1 cellular context compared by ENCODE assay signal in the genomic region with DNA sequence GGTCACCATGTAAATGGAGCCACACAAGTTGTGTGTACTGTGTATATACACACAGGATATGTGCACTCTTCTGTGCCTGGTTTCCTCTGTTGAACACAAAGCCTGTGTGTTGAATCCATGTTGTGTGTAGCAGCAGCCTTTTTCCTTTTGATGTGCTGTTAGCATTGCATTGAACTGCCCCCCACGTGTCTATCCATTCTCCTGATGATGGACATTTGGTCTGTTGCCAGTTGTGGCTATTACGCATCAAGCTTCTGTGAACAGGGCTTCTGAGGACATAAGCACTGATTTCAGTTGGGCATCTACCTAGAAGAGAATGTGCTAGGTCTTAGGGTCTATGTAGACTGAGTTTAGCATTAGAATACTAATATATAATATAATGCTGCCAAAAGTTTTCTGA.
A peak's percentile ranks its signal among the peaks of the same experiment; 100 is the strongest.
TF ChIP-seq lines count a peak whose summit lies in the region.

No MANE protein-coding gene starts in this region.

TF ChIP-seq in K562, 482 proteins besides CTCF, POLR2A, EP300 and RAD21 (continued from another document and continues in another):
- TF ChIP-seq, protein P1, sequence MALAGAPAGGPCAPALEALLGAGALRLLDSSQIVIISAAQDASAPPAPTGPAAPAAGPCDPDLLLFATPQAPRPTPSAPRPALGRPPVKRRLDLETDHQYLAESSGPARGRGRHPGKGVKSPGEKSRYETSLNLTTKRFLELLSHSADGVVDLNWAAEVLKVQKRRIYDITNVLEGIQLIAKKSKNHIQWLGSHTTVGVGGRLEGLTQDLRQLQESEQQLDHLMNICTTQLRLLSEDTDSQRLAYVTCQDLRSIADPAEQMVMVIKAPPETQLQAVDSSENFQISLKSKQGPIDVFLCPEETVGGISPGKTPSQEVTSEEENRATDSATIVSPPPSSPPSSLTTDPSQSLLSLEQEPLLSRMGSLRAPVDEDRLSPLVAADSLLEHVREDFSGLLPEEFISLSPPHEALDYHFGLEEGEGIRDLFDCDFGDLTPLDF (CRISPR knock-in tag; IDR thresholded peaks at IDR 0.05), result 0 out of 2 replicates have a peak, but pooled peaks have one; percentile 26
- TF ChIP-seq NFIX (CRISPR knock-in tag; IDR thresholded peaks at IDR 0.05; ENCODE audit: low read depth) (0 out of 2 replicates have a peak, but pooled peaks have one; percentile 23), MCM5 (IDR thresholded peaks at IDR 0.05; ENCODE audit: low read depth) (no peak), ETV1 (tag; conservative IDR thresholded peaks at IDR 0.05; ENCODE audit: low read depth) (no peak), JUND (IDR thresholded peaks at IDR 0.05; ENCODE audit: borderline replicate concordance, low read depth, low read length) (no peak), JUND (tag; IDR thresholded peaks at IDR 0.05; ENCODE audit: borderline replicate concordance, low read depth, low read length) (no peak), SMARCA4 (IDR thresholded peaks at IDR 0.05) (peak; percentile 36; the same call in 1 of the 2 replicates), HDGF (IDR thresholded peaks at IDR 0.05) (no peak), ZNF143 (CRISPR knock-in tag; IDR thresholded peaks at IDR 0.05) (no peak), PKNOX1 (IDR thresholded peaks at IDR 0.05) (peak; percentile 70), SMAD4 (CRISPR knock-in tag; conservative IDR thresholded peaks at IDR 0.05) (peak; percentile 62; the same call in 1 of the 2 replicates), CREM (IDR thresholded peaks at IDR 0.05; ENCODE audit: low read depth) (peak; percentile 40), BHLHE40 (IDR thresholded peaks at IDR 0.05; ENCODE audit: low read length) (peak; percentile 69), BCOR (IDR thresholded peaks at IDR 0.05) (no peak; the same call in 1 of the 2 replicates), ZNF175 (CRISPR knock-in tag; IDR thresholded peaks at IDR 0.05; ENCODE audit: low read depth) (0 out of 2 replicates have a peak, but pooled peaks have one; percentile 46), ZNF311 (CRISPR knock-in tag; IDR thresholded peaks at IDR 0.05) (no peak), CREB1 (IDR thresholded peaks at IDR 0.05) (0 out of 2 replicates have a peak, but pooled peaks have one; percentile 29), CREB1 (CRISPR knock-in tag; IDR thresholded peaks at IDR 0.05) (no peak), ZNF408 (CRISPR knock-in tag; IDR thresholded peaks at IDR 0.05; ENCODE audit: low read depth) (no peak), DACH1 (IDR thresholded peaks at IDR 0.05; ENCODE audit: partially characterized antibody) (no peak), EHMT2 (IDR thresholded peaks at IDR 0.05) (peak; percentile 24; the same call in 1 of the 2 replicates), NFIC (IDR thresholded peaks at IDR 0.05) (peak; percentile 96), DPF2 (IDR thresholded peaks at IDR 0.05) (peak; percentile 34; the same call in 1 of the 2 replicates), ZNF518B (CRISPR knock-in tag; IDR thresholded peaks at IDR 0.05) (no peak), TEAD1 (CRISPR knock-in tag; IDR thresholded peaks at IDR 0.05) (peak in 1 of 2 experiments; percentile 65; a peak in 1 of 4 replicates), ZNF133 (CRISPR knock-in tag; IDR thresholded peaks at IDR 0.05) (no peak), HDAC1 (IDR thresholded peaks at IDR 0.05) (peak in 1 of 2 experiments; percentile 56; a peak in 1 of 4 replicates), FOXK2 (conservative IDR thresholded peaks at IDR 0.05 in 1 of 2, IDR thresholded peaks at IDR 0.05 in 1 of 2; ENCODE audit: low read depth in 2 of 2) (0 out of 4 replicates have a peak, but pooled peaks of 1 of the 2 experiments have one; percentile 34), ZBTB1 (CRISPR knock-in tag; IDR thresholded peaks at IDR 0.05; ENCODE audit: borderline replicate concordance, low read depth) (no peak), ESRRA (IDR thresholded peaks at IDR 0.05; ENCODE audit: borderline replicate concordance, low read depth) (no peak), PHF20 (IDR thresholded peaks at IDR 0.05; ENCODE audit: partially characterized antibody) (no peak), ARID1B (IDR thresholded peaks at IDR 0.05) (peak; percentile 12; the same call in 1 of the 2 replicates), GATAD2A (IDR thresholded peaks at IDR 0.05) (0 out of 2 replicates have a peak, but pooled peaks have one; percentile 47), ZNF507 (tag; conservative IDR thresholded peaks at IDR 0.05) (no peak), BDP1 (IDR thresholded peaks at IDR 0.05; ENCODE audit: insufficient read depth, insufficient read length) (no peak), ZFP36 (IDR thresholded peaks at IDR 0.05; ENCODE audit: low read depth, low read length, partially characterized antibody) (no peak), ZNF785 (CRISPR knock-in tag; IDR thresholded peaks at IDR 0.05) (no peak), FOXM1 (IDR thresholded peaks at IDR 0.05; ENCODE audit: low read depth) (no peak), FOXM1 (CRISPR knock-in tag; IDR thresholded peaks at IDR 0.05; ENCODE audit: low read depth) (no peak), ZSCAN32 (CRISPR knock-in tag; IDR thresholded peaks at IDR 0.05) (no peak), FOXA3 (CRISPR knock-in tag; conservative IDR thresholded peaks at IDR 0.05 in 1 of 2, IDR thresholded peaks at IDR 0.05 in 1 of 2) (0 out of 4 replicates have a peak, but pooled peaks of 1 of the 2 experiments have one; percentile 32), BRD9 (IDR thresholded peaks at IDR 0.05; ENCODE audit: low read depth, partially characterized antibody) (no peak), TRIM24 (IDR thresholded peaks at IDR 0.05) (0 out of 4 replicates have a peak, but pooled peaks of 1 of the 2 experiments have one; percentile 22)
- TF ChIP-seq, protein P2, sequence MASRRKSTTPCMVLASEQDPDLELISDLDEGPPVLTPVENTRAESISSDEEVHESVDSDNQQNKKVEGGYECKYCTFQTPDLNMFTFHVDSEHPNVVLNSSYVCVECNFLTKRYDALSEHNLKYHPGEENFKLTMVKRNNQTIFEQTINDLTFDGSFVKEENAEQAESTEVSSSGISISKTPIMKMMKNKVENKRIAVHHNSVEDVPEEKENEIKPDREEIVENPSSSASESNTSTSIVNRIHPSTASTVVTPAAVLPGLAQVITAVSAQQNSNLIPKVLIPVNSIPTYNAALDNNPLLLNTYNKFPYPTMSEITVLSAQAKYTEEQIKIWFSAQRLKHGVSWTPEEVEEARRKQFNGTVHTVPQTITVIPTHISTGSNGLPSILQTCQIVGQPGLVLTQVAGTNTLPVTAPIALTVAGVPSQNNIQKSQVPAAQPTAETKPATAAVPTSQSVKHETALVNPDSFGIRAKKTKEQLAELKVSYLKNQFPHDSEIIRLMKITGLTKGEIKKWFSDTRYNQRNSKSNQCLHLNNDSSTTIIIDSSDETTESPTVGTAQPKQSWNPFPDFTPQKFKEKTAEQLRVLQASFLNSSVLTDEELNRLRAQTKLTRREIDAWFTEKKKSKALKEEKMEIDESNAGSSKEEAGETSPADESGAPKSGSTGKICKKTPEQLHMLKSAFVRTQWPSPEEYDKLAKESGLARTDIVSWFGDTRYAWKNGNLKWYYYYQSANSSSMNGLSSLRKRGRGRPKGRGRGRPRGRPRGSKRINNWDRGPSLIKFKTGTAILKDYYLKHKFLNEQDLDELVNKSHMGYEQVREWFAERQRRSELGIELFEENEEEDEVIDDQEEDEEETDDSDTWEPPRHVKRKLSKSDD (conservative IDR thresholded peaks at IDR 0.05; ENCODE audit: low read length), result no peak
- TF ChIP-seq, protein P3, sequence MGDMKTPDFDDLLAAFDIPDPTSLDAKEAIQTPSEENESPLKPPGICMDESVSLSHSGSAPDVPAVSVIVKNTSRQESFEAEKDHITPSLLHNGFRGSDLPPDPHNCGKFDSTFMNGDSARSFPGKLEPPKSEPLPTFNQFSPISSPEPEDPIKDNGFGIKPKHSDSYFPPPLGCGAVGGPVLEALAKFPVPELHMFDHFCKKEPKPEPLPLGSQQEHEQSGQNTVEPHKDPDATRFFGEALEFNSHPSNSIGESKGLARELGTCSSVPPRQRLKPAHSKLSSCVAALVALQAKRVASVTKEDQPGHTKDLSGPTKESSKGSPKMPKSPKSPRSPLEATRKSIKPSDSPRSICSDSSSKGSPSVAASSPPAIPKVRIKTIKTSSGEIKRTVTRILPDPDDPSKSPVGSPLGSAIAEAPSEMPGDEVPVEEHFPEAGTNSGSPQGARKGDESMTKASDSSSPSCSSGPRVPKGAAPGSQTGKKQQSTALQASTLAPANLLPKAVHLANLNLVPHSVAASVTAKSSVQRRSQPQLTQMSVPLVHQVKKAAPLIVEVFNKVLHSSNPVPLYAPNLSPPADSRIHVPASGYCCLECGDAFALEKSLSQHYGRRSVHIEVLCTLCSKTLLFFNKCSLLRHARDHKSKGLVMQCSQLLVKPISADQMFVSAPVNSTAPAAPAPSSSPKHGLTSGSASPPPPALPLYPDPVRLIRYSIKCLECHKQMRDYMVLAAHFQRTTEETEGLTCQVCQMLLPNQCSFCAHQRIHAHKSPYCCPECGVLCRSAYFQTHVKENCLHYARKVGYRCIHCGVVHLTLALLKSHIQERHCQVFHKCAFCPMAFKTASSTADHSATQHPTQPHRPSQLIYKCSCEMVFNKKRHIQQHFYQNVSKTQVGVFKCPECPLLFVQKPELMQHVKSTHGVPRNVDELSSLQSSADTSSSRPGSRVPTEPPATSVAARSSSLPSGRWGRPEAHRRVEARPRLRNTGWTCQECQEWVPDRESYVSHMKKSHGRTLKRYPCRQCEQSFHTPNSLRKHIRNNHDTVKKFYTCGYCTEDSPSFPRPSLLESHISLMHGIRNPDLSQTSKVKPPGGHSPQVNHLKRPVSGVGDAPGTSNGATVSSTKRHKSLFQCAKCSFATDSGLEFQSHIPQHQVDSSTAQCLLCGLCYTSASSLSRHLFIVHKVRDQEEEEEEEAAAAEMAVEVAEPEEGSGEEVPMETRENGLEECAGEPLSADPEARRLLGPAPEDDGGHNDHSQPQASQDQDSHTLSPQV (IDR thresholded peaks at IDR 0.05), result peak; percentile 46
- TF ChIP-seq, protein P4, sequence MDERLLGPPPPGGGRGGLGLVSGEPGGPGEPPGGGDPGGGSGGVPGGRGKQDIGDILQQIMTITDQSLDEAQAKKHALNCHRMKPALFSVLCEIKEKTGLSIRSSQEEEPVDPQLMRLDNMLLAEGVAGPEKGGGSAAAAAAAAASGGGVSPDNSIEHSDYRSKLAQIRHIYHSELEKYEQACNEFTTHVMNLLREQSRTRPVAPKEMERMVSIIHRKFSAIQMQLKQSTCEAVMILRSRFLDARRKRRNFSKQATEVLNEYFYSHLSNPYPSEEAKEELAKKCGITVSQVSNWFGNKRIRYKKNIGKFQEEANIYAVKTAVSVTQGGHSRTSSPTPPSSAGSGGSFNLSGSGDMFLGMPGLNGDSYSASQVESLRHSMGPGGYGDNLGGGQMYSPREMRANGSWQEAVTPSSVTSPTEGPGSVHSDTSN (CRISPR knock-in tag; IDR thresholded peaks at IDR 0.05; ENCODE audit: low read depth), result no peak
- TF ChIP-seq, protein P4 (tag; conservative IDR thresholded peaks at IDR 0.05; ENCODE audit: low read depth), result peak; percentile 92
- TF ChIP-seq, protein P5, sequence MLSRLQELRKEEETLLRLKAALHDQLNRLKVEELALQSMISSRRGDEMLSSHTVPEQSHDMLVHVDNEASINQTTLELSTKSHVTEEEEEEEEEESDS (CRISPR knock-in tag; IDR thresholded peaks at IDR 0.05), result no peak
- TF ChIP-seq, protein P6, sequence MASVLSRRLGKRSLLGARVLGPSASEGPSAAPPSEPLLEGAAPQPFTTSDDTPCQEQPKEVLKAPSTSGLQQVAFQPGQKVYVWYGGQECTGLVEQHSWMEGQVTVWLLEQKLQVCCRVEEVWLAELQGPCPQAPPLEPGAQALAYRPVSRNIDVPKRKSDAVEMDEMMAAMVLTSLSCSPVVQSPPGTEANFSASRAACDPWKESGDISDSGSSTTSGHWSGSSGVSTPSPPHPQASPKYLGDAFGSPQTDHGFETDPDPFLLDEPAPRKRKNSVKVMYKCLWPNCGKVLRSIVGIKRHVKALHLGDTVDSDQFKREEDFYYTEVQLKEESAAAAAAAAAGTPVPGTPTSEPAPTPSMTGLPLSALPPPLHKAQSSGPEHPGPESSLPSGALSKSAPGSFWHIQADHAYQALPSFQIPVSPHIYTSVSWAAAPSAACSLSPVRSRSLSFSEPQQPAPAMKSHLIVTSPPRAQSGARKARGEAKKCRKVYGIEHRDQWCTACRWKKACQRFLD (CRISPR knock-in tag; IDR thresholded peaks at IDR 0.05), result no peak
- TF ChIP-seq, protein P7, sequence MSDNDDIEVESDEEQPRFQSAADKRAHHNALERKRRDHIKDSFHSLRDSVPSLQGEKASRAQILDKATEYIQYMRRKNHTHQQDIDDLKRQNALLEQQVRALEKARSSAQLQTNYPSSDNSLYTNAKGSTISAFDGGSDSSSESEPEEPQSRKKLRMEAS (CRISPR knock-in tag; IDR thresholded peaks at IDR 0.05), result peak; percentile 77
